22 cellular contexts compared by ENCODE assay signal in the genomic region with DNA sequence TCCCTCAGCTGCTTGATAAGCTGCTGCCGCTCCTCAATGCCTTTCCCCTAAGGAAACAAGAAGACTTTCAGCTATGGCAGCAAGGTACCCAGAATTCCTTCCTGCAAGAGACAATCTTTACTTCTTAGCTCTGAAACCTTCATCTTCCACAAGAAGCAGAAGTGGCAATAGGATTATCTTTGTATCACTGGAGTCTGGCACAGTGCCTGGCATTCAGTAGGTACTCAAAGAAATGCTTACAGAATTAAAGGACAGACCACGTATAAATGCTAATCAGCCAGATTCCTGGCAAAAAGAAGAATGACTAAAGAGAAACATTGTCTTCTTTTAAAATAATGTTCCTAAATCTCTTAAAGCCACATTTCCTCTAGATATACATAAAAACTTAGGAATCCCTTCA.
"Had no signal": no experiment of that assay in that cellular context is flagged by ENCODE, and none has a peak within 500 bp of the region (broad histone marks: within the 10 kb centered on the region; RNA-seq: fewer than 3 reads in every experiment).

No MANE protein-coding gene starts in this region.

- H3K9me3 ChIP-seq: ascending aorta, esophagus muscularis mucosa, heart right ventricle, tibial nerve, uterus had no signal

- H3K27me3 Mint-ChIP-seq: progenitor cell of endocrine pancreas had no signal

- ATAC-seq: heart right ventricle; left ventricle myocardium superior; SK-N-SH treated with all-trans-retinoic acid at 6 μM for 48 hours; stimulated activated naive CD8-positive, alpha-beta T cell treated with anti-CD3 and anti-CD28 coated beads, Interleukin-15, Interleukin-2, amounts not matched to agents 100 U/mL and 50 U/mL, for 24 hours had no signal

- H3K36me3 ChIP-seq: uterus had no signal

- H3K4me3 Mint-ChIP-seq: immature natural killer cell had no signal

- H3K9me3 Mint-ChIP-seq: immature natural killer cell had no signal

- DNase-seq: activated CD4-positive, alpha-beta T cell treated with anti-CD3 and anti-CD28 coated beads for 48 hours; activated CD4-positive, CD25-positive, alpha-beta regulatory T cell; activated CD8-positive, alpha-beta memory T cell treated with anti-CD3 and anti-CD28 coated beads, Interleukin-2, amount 50 U/mL, for 48 hours; activated naive CD4-positive, alpha-beta T cell; dermis blood vessel endothelial cell; effector memory CD4-positive, alpha-beta T cell; heart right ventricle; immature natural killer cell; kidney glomerular epithelial cell; left ventricle myocardium superior; stimulated activated CD4-positive, alpha-beta T cell treated with anti-CD3 and anti-CD28 coated beads, Interleukin-12 subunit alpha, Interleukin-12 subunit beta, amount 100 ng/mL, for 4 hours; stimulated activated CD4-positive, alpha-beta T cell treated with anti-CD3 and anti-CD28 coated beads, Interleukin-1b, Interleukin-23, amount 100 ng/mL, for 48 hours; stimulated activated CD8-positive, alpha-beta memory T cell treated with anti-CD3 and anti-CD28 coated beads, Interleukin-4, amount 100 ng/mL, for 48 hours; stimulated activated naive CD8-positive, alpha-beta T cell treated with anti-CD3 and anti-CD28 coated beads, Interleukin-15, Interleukin-2, amounts not matched to agents 100 U/mL and 50 U/mL, for 24 hours; substantia nigra; T-helper 2 cell; uterus had no signal

- H3K4me1 Mint-ChIP-seq: immature natural killer cell had no signal

- H3K27me3 ChIP-seq: ascending aorta, esophagus muscularis mucosa, heart right ventricle, tibial nerve, uterus had no signal

- H3K27ac Mint-ChIP-seq: progenitor cell of endocrine pancreas had no signal

- H3K4me3 ChIP-seq: ascending aorta, esophagus muscularis mucosa, heart right ventricle, tibial nerve, uterus had no signal

- H3K4me1 ChIP-seq: ascending aorta, uterus had no signal

- H3K27ac ChIP-seq: ascending aorta, esophagus muscularis mucosa, tibial nerve, uterus had no signal
